ENCODE assay signal across 10 cellular contexts in genomic region chr5:76372320-76373054, GRCh38. TPM values are rescaled to one million over a fixed set of nuclear protein-coding genes. Genes with fewer than 3 reads are reported as not detected.
DNase-seq lines count a peak whose midpoint lies in the region; ATAC-seq lines count a peak whose summit lies in the region.
"Had no signal": no experiment of that assay in that cellular context is flagged by ENCODE, and none has a peak within 500 bp of the region (broad histone marks: within the 10 kb centered on the region; RNA-seq: fewer than 3 reads in every experiment).

No MANE protein-coding gene starts in this region.

- H3K9ac ChIP-seq in GM23248: no peak overlapping the region

- H3K4me1 Mint-ChIP-seq in T-cell: peaks cover 0 to 10% (median 5%) of the 10 kb centered on the region in 3 donors

- in situ Hi-C loops in GM23248 (cut with MboI): no loop called here

- no peaks in the 10 kb centered on the region for H3K9me2 ChIP-seq in GM23248 (ENCODE audit: insufficient read depth)

- ATAC-seq in HG03108 (IDR thresholded peaks at IDR 0.05; ENCODE audit: unreplicated experiment): no peak
- ATAC-seq in GM19455 (IDR thresholded peaks at IDR 0.05; ENCODE audit: unreplicated experiment): no peak
- ATAC-seq in T-cell (replicated peaks in 1 of 4): no peak

- no peak overlapping the region for H3K4me3 Mint-ChIP-seq in T-cell
- H3K4me3 Mint-ChIP-seq: activated naive CD4-positive, alpha-beta T cell treated with anti-CD3 and anti-CD28 coated beads for 36 hours had no signal

- CTCF ChIA-PET in T-cell (lab: Charles Lee): interaction anchor here in 1 of 2 donors (0.7 kb wide), 1 partner anchor 59 kb away, joined by 4 read pairs; no protein-coding TSS in a partner anchor

- H3K4me3 ChIP-seq in GM23248 (no peak overlapping the region), esophagus (ENCODE audit: low read depth in 1 of 2, low read length in 2 of 2) (no peak overlapping the region)

- H3K27me3 ChIP-seq in GM23248 (replicated peaks; ENCODE audit: insufficient read depth) (no peaks in the 10 kb centered on the region), esophagus (ENCODE audit: control insufficient read depth in 1 of 2, insufficient read depth in 2 of 2, low read length in 2 of 2) (no peaks in the 10 kb centered on the region)

- H3K4me2 ChIP-seq in GM23248 (ENCODE audit: unreplicated experiment): no peak overlapping the region

- H3K4me1 ChIP-seq in GM23248 (ENCODE audit: insufficient read depth): no peaks in the 10 kb centered on the region
- peaks cover 2 to 10% of the 10 kb centered on the region in 2 donors for H3K4me1 ChIP-seq in esophagus (ENCODE audit: control insufficient read depth in 2 of 2, insufficient read depth in 2 of 2, low read length in 1 of 2)

- POLR2A ChIA-PET in T-cell (lab: Charles Lee): interaction anchor here in 1 of 2 donors (0.6 to 1.3 kb wide), 2 partner anchors 11 to 1444 kb away, joined by 3 read pairs; no protein-coding TSS in a partner anchor

- peak; percentile 92 for DNase-seq in GM23248
- peak; percentile 89 for DNase-seq in RKO (ENCODE audit: low spot score)
- peak; percentile 54 for DNase-seq in posterior vena cava (ENCODE audit: low spot score)
- no peak for DNase-seq in activated CD4-positive, alpha-beta T cell treated with anti-CD3 and anti-CD28 coated beads, Interleukin-2, amount 50 U/mL, for 1 hour
- no peak for DNase-seq in T-cell
- DNase-seq: activated naive CD4-positive, alpha-beta T cell treated with anti-CD3 and anti-CD28 coated beads for 36 hours; NCI-H526 had no signal

- H2AFZ ChIP-seq in GM23248: no peak overlapping the region

- H3K27ac ChIP-seq in GM23248 (no peak overlapping the region), esophagus (ENCODE audit: low read depth in 2 of 2, low read length in 1 of 2) (peak overlapping the region; percentile 75 to 91)

- no peaks in the 10 kb centered on the region for H3K36me3 Mint-ChIP-seq in T-cell

- intact Hi-C loops in posterior vena cava (cut with DNase I): no loop called here

- peaks cover 0 to 4% of the 10 kb centered on the region in 2 donors for H3K27me3 Mint-ChIP-seq in T-cell

- H3K9me3 ChIP-seq in GM23248 (ENCODE audit: low read depth): no peaks in the 10 kb centered on the region
- H3K9me3 ChIP-seq in esophagus (ENCODE audit: control insufficient read depth in 2 of 2, insufficient read depth in 1 of 2, low read depth in 1 of 2, low read length in 1 of 2): no peaks in the 10 kb centered on the region

- 34 to 37% methylated on average over 11 of the region's 11 CpGs for WGBS in GM23248 (ENCODE audit: low coverage in 1 of 2, low lambda C conversion rate in 2 of 2, missing lambda C conversion rate in 2 of 2), 2 experiments
- WGBS in esophagus, 2 donors: 54 to 58% methylated on average over 11 of the region's 11 CpGs

- H3K36me3 ChIP-seq in GM23248 (ENCODE audit: low read depth) (no peaks in the 10 kb centered on the region), esophagus (ENCODE audit: control insufficient read depth in 2 of 2, insufficient read depth in 2 of 2, low read length in 1 of 2) (no peaks in the 10 kb centered on the region)

- H3K27ac Mint-ChIP-seq in T-cell: no peak overlapping the region
- H3K27ac Mint-ChIP-seq: activated naive CD4-positive, alpha-beta T cell treated with anti-CD3 and anti-CD28 coated beads for 36 hours had no signal

- H3F3A ChIP-seq in GM23248 (ENCODE audit: insufficient read depth): no peaks in the 10 kb centered on the region

- H4K20me1 ChIP-seq in GM23248 (ENCODE audit: insufficient read depth): no peaks in the 10 kb centered on the region

- H3K9me3 Mint-ChIP-seq in T-cell: no peaks in the 10 kb centered on the region
- H3K9me3 Mint-ChIP-seq: activated naive CD4-positive, alpha-beta T cell treated with anti-CD3 and anti-CD28 coated beads for 36 hours had no signal

- no peaks in the 10 kb centered on the region for H3K79me2 ChIP-seq in GM23248 (ENCODE audit: insufficient read depth)

RNA-seq across cellular contexts. Expression of gene IQGAP2, which starts 30.6 kb away (rescaled TPM):
- total RNA-seq in GM23248 (2014; rRNA removed; shearing (Covaris generic)): not detected in 2 replicates
- 0.11 TPM in 1 of 2 replicates, not detected in the other for polyA plus RNA-seq in GM23248 (2016; fragmentation: Nextera tagmentation; extraction: Ambion mirVana)
- 1 to 10 TPM; 1.4 to 2.0 TPM for polyA plus RNA-seq in esophagus
- 10 to 100 TPM; 12.9 to 15.0 TPM for total RNA-seq in posterior vena cava
- total RNA-seq in T-cell: 100 to 1,000 TPM in 1 of 5 donors, 10 to 100 TPM in 4; 66.5 to 121 (median 72.5) TPM

Comparison
In these comparisons a context has a peak if more than half of its experiments do, and no peak if none do; other contexts are left out.
1. DNase-seq: peak in GM23248 (single experiment), RKO (single experiment) and posterior vena cava (single experiment); none in activated CD4-positive, alpha-beta T cell treated with anti-CD3 and anti-CD28 coated beads, Interleukin-2, amount 50 U/mL, for 1 hour (single experiment) and T-cell (0 of 34).
2. RNA of gene IQGAP2, which starts 30.6 kb away (total RNA-seq): 66.5 to 121 TPM in T-cell and 12.9 to 15.0 TPM in posterior vena cava; not detected in GM23248; every median in the first group is over 10 times any median in the second.